In the genomic region with DNA sequence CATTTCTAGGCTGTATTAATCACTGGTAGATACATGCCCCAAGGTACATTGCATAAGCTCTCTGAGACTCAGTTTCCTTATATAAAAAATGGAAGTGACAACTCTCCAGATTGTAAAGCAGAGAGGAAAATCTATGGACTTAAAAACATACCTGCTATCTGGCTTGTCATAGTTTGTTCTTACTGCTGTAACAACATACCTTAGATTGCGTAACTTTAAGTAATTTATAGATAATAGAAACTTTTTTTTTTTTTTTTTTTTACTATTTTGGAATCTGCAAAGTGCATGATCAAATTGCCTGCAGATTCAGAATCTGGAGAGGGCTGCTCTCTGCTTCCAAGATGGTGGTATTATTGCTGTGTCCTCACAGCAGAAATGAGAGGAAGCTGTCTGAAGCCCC, we compare ENCODE assay signal across 25 cellular contexts.
"Had no signal": no experiment of that assay in that cellular context is flagged by ENCODE, and none has a peak within 500 bp of the region (broad histone marks: within the 10 kb centered on the region; RNA-seq: fewer than 3 reads in every experiment).

No MANE protein-coding gene starts in this region.

- H3K79me2 ChIP-seq: hepatocyte had no signal

- H3K36me3 ChIP-seq: esophagus muscularis mucosa, gastroesophageal sphincter, heart left ventricle, lower lobe of right lung had no signal

- H3K4me1 ChIP-seq: esophagus muscularis mucosa, foreskin keratinocyte, gastroesophageal sphincter, heart left ventricle, lower lobe of right lung had no signal

- FAIRE-seq: colon, endothelial cell of umbilical vein, frontal cortex, kidney had no signal

- ATAC-seq: foreskin keratinocyte, gastroesophageal sphincter, heart left ventricle, left colon, left lobe of liver, left ventricle myocardium superior, lower lobe of right lung, mucosa of descending colon had no signal

- H2AFZ ChIP-seq: hepatocyte had no signal

- DNase-seq: dermis blood vessel endothelial cell; dorsolateral prefrontal cortex; effector CD4-positive, alpha-beta T cell; effector memory CD4-positive, alpha-beta T cell; foreskin keratinocyte; heart left ventricle; hypothalamus; immature natural killer cell; islet precursor cell; kidney; kidney glomerular epithelial cell; left colon; left ventricle myocardium superior; lower lobe of right lung; mesenchymal stem cell; mucosa of descending colon; naive B cell had no signal

- H3K27ac ChIP-seq: coronary artery, dorsolateral prefrontal cortex, esophagus muscularis mucosa, foreskin keratinocyte, gastroesophageal sphincter, heart left ventricle, hepatocyte, lower lobe of right lung had no signal

- H3K9me3 ChIP-seq: lower lobe of right lung, mucosa of descending colon had no signal

- H3K4me2 ChIP-seq: hepatocyte had no signal

- H3K4me3 ChIP-seq: coronary artery, dorsolateral prefrontal cortex, esophagus muscularis mucosa, gastroesophageal sphincter, heart left ventricle, hepatocyte, lower lobe of right lung, mucosa of descending colon had no signal

- H3K27me3 ChIP-seq: dorsolateral prefrontal cortex, esophagus muscularis mucosa, foreskin keratinocyte, gastroesophageal sphincter, heart left ventricle, hepatocyte had no signal
